ENCODE assay signal across 18 cellular contexts in the genomic region with DNA sequence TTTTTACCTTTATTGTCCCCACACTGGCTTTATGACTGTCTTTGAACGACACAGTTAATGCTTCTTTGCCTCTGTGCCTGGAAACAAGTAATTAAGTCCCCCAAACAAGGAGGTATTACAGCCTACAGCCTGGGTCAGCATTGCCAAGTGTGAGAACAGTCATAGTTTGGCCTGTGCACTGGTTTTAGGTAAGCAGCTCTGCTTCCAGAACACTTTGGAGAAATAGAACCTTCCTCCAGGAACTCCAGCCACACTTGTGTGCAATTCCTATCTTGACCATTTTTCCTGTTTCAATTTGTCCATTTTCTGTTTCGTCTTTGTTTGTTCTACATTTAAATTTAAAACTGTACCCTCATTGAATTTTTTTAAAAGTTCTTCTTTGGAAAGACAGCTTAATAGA.
DNase-seq lines count a peak whose midpoint lies in the region; ATAC-seq, FAIRE-seq and TF ChIP-seq lines count a peak whose summit lies in the region.
"Had no signal": no experiment of that assay in that cellular context is flagged by ENCODE, and none has a peak within 500 bp of the region (broad histone marks: within the 10 kb centered on the region; RNA-seq: fewer than 3 reads in every experiment).

No MANE protein-coding gene starts in this region.

- CTCF ChIA-PET in A549 (lab: Yijun Ruan, JAX) (interaction anchor here (1.4 kb wide), 1 partner anchor 25 kb away, joined by 5 read pairs; no protein-coding TSS in a partner anchor), WTC11 (lab: Charles Lee) (interaction anchor here (0.6 to 1.6 kb wide), 4 partner anchors 29 to 507 kb away, joined by 3 to 4 read pairs (median 3); no protein-coding TSS in a partner anchor)

- H3K27ac ChIP-seq in A549, result peak overlapping the region; percentile 66 to 87
- H3K27ac ChIP-seq in GM23338 (ENCODE audit: low read depth), result no peak overlapping the region
- no peak overlapping the region for H3K27ac ChIP-seq in endodermal cell (ENCODE audit: low read depth, low read length)
- H3K27ac ChIP-seq: SJCRH30 had no signal

- H3K9me2 ChIP-seq in GM23338 (ENCODE audit: insufficient read depth), result no peaks in the 10 kb centered on the region

- 48% methylated on average over 2 of the region's 2 CpGs for WGBS in A549 (ENCODE audit: missing lambda C conversion rate)
- 20 to 72% methylated on average over 1 to 2 of the region's 2 CpGs for WGBS in endodermal cell (ENCODE audit: insufficient coverage in 1 of 2, insufficient read length in 1 of 2), 2 experiments

- no peaks in the 10 kb centered on the region for H3K27me3 Mint-ChIP-seq in GM23338 (ENCODE audit: insufficient read depth, low read depth, poor library complexity)
- H3K27me3 Mint-ChIP-seq in progenitor cell of endocrine pancreas, result no peaks in the 10 kb centered on the region
- H3K27me3 Mint-ChIP-seq in WTC11 (ENCODE audit: low read depth), result no peaks in the 10 kb centered on the region
- H3K27me3 Mint-ChIP-seq in endodermal cell (ENCODE audit: insufficient read depth), result no peaks in the 10 kb centered on the region
- H3K27me3 Mint-ChIP-seq: CD4-positive, alpha-beta memory T cell had no signal

- no peak for DNase-seq in A549 (ENCODE audit: low read depth in 1 of 2, low spot score in 1 of 2)
- DNase-seq in GM23338 (ENCODE audit: low spot score), result peak; percentile 8
- DNase-seq in islet precursor cell, result peak; percentile 54
- no peak for DNase-seq in progenitor cell of endocrine pancreas (ENCODE audit: low spot score, unreplicated experiment)
- no peak for DNase-seq in WTC11 (ENCODE audit: low spot score)
- no peak for DNase-seq in SW480 (ENCODE audit: low spot score)
- DNase-seq in endodermal cell, result no peak
- DNase-seq: CD4-positive, alpha-beta memory T cell; DND-41; MV-4-11; NCI-H1436; NCI-H2029; NCI-H524; NK-92 treated with Interleukin-12 subunit alpha and Interleukin-12 subunit beta, amount 100 ng/mL, for 24 hours; RPMI8226; SJCRH30 had no signal

- H2AFZ ChIP-seq in GM23338, result 0 out of 2 replicates have a peak overlapping the region, but pooled peaks have one; percentile 10

- H3K27me3 ChIP-seq in GM23338 (ENCODE audit: insufficient read depth) (no peaks in the 10 kb centered on the region), endodermal cell (ENCODE audit: control insufficient read depth, insufficient read depth, low read length, poor library complexity, severe bottlenecking) (no peaks in the 10 kb centered on the region)
- H3K27me3 ChIP-seq: SJCRH30 had no signal

- no peak for FAIRE-seq in A549 (lab: Jason Lieb, UNC)
- FAIRE-seq: G401.6 had no signal

- H3F3A ChIP-seq in GM23338 (replicated peaks; ENCODE audit: low read depth), result no peaks in the 10 kb centered on the region

- no peak overlapping the region for H3K9ac ChIP-seq in endodermal cell (ENCODE audit: extremely low read depth, low read length, poor library complexity, severe bottlenecking)

- TF ChIP-seq RAD21 in A549 (conservative IDR thresholded peaks at IDR 0.05 in 1 of 2, IDR thresholded peaks at IDR 0.05 in 1 of 2), result no peak

- no peak for TF ChIP-seq EP300 in A549 (IDR thresholded peaks at IDR 0.05)

- H3K4me1 Mint-ChIP-seq in GM23338 (peaks cover 8% of the 10 kb centered on the region), progenitor cell of endocrine pancreas (ENCODE audit: low read depth) (peaks cover 26% of the 10 kb centered on the region), WTC11 (peaks cover 12% of the 10 kb centered on the region), endodermal cell (peaks cover 11% of the 10 kb centered on the region)
- H3K4me1 Mint-ChIP-seq: CD4-positive, alpha-beta memory T cell had no signal

- no peaks in the 10 kb centered on the region for H4K20me1 ChIP-seq in GM23338 (replicated peaks; ENCODE audit: insufficient read depth)

- H3K9me3 ChIP-seq in A549, result no peaks in the 10 kb centered on the region
- no peaks in the 10 kb centered on the region for H3K9me3 ChIP-seq in endodermal cell (ENCODE audit: control insufficient read depth, low read length)
- H3K9me3 ChIP-seq: SJCRH30 had no signal

- POLR2A ChIA-PET in A549 (lab: Yijun Ruan, JAX), result interaction anchor here (0.6 kb wide), 1 partner anchor 576 kb away, joined by 4 read pairs; no protein-coding TSS in a partner anchor
- POLR2A ChIA-PET in WTC11 (lab: Charles Lee), result no interaction called here

- no peak overlapping the region for H3K27ac Mint-ChIP-seq in GM23338
- H3K27ac Mint-ChIP-seq in progenitor cell of endocrine pancreas, result peak overlapping the region; percentile 96
- H3K27ac Mint-ChIP-seq in WTC11, result no peak overlapping the region
- H3K27ac Mint-ChIP-seq in endodermal cell, result no peak overlapping the region
- H3K27ac Mint-ChIP-seq: CD4-positive, alpha-beta memory T cell had no signal

- peaks cover 34% of the 10 kb centered on the region for H3K4me1 ChIP-seq in A549
- H3K4me1 ChIP-seq in GM23338 (ENCODE audit: insufficient read depth), result peaks cover 5% of the 10 kb centered on the region; the same call in 1 of the 2 replicates
- peaks cover 4% of the 10 kb centered on the region for H3K4me1 ChIP-seq in endodermal cell (ENCODE audit: control insufficient read depth, insufficient read depth, low read length)
- H3K4me1 ChIP-seq: SJCRH30 had no signal

- no peaks in the 10 kb centered on the region for H3K36me3 ChIP-seq in GM23338 (ENCODE audit: insufficient read depth)
- H3K36me3 ChIP-seq in endodermal cell (ENCODE audit: control insufficient read depth, insufficient read depth, low read length), result no peaks in the 10 kb centered on the region
- H3K36me3 ChIP-seq: SJCRH30 had no signal

- no peaks in the 10 kb centered on the region for H3K79me2 ChIP-seq in GM23338 (replicated peaks; ENCODE audit: insufficient read depth)

- H3K4me3 Mint-ChIP-seq in GM23338 (no peak overlapping the region), progenitor cell of endocrine pancreas (ENCODE audit: low read depth) (no peak overlapping the region), WTC11 (no peak overlapping the region), endodermal cell (no peak overlapping the region)
- H3K4me3 Mint-ChIP-seq: CD4-positive, alpha-beta memory T cell had no signal

- TF ChIP-seq CTCF in A549 (IDR thresholded peaks at IDR 0.05) (no peak), GM23338 (conservative IDR thresholded peaks at IDR 0.05; ENCODE audit: low read depth in 2 of 2) (no peak), progenitor cell of endocrine pancreas (IDR thresholded peaks at IDR 0.05; ENCODE audit: unreplicated experiment) (no peak), WTC11 (IDR thresholded peaks at IDR 0.05) (no peak), endodermal cell (conservative IDR thresholded peaks at IDR 0.05) (no peak)

- TF ChIP-seq POLR2A in A549 (IDR thresholded peaks at IDR 0.05; ENCODE audit: low read length), result no peak

- peak in 1 of 2 experiments; percentile 51; a peak in 3 of 6 replicates for ATAC-seq in A549
- ATAC-seq in GM23338, result peak; percentile 29; the same call in 1 of the 3 replicates
- no peak for ATAC-seq in WTC11
- ATAC-seq: HCT116 had no signal

- H3K4me3 ChIP-seq in A549 (no peak overlapping the region), GM23338 (no peak overlapping the region), endodermal cell (ENCODE audit: low read length) (no peak overlapping the region)
- H3K4me3 ChIP-seq: SJCRH30 had no signal

- H3K4me2 ChIP-seq in A549, result peak overlapping the region; percentile 79
- no peak overlapping the region for H3K4me2 ChIP-seq in GM23338

- no peaks in the 10 kb centered on the region for H3K36me3 Mint-ChIP-seq in GM23338 (ENCODE audit: low read depth)
- H3K36me3 Mint-ChIP-seq in progenitor cell of endocrine pancreas (ENCODE audit: insufficient read depth), result no peaks in the 10 kb centered on the region
- H3K36me3 Mint-ChIP-seq in WTC11, result no peaks in the 10 kb centered on the region
- no peaks in the 10 kb centered on the region for H3K36me3 Mint-ChIP-seq in endodermal cell (ENCODE audit: low read depth)
- H3K36me3 Mint-ChIP-seq: CD4-positive, alpha-beta memory T cell had no signal

- H3K9me3 Mint-ChIP-seq in GM23338, result no peaks in the 10 kb centered on the region
- no peaks in the 10 kb centered on the region for H3K9me3 Mint-ChIP-seq in progenitor cell of endocrine pancreas (ENCODE audit: low read depth)
- H3K9me3 Mint-ChIP-seq in WTC11, result no peaks in the 10 kb centered on the region
- H3K9me3 Mint-ChIP-seq in endodermal cell, result no peaks in the 10 kb centered on the region

TF ChIP-seq in A549, 52 proteins besides CTCF, POLR2A, EP300 and RAD21 (continues in another document):
- TF ChIP-seq PHF8 (IDR thresholded peaks at IDR 0.05; ENCODE audit: borderline replicate concordance, low read depth) (no peak), CHD4 (IDR thresholded peaks at IDR 0.05; ENCODE audit: borderline replicate concordance) (no peak), TFCP2L1 (CRISPR knock-in tag; IDR thresholded peaks at IDR 0.05) (no peak), SREBF2 (IDR thresholded peaks at IDR 0.05) (no peak), KDM5A (IDR thresholded peaks at IDR 0.05) (no peak), HOXB5 (CRISPR knock-in tag; IDR thresholded peaks at IDR 0.05) (no peak), NR3C1 (IDR thresholded peaks at IDR 0.05) (no peak), EHMT2 (IDR thresholded peaks at IDR 0.05; ENCODE audit: low read depth) (no peak), MAFK (IDR thresholded peaks at IDR 0.05; ENCODE audit: partially characterized antibody) (no peak)

TF ChIP-seq in GM23338, 12 proteins besides CTCF, POLR2A, EP300 and RAD21 (continues in another document):
- no peak for TF ChIP-seq STAT1 (IDR thresholded peaks at IDR 0.05; ENCODE audit: unreplicated experiment)
- no peak for TF ChIP-seq ZNF331 (CRISPR knock-in tag; IDR thresholded peaks at IDR 0.05; ENCODE audit: low read depth)
- no peak for TF ChIP-seq NANOG (IDR thresholded peaks at IDR 0.05; ENCODE audit: borderline replicate concordance)

TF ChIP-seq in WTC11, 78 proteins besides CTCF, POLR2A, EP300 and RAD21:
- TF ChIP-seq ZNF219 (CRISPR knock-in tag; IDR thresholded peaks at IDR 0.05; ENCODE audit: borderline replicate concordance) (no peak), GTF2I (CRISPR knock-in tag; conservative IDR thresholded peaks at IDR 0.05) (no peak), PRRX2 (CRISPR knock-in tag; IDR thresholded peaks at IDR 0.05) (no peak)

Comparison
In these comparisons a context has a peak if more than half of its experiments do, and no peak if none do; other contexts are left out.
1. DNase-seq: peak in GM23338 (single experiment) and islet precursor cell (single experiment); none in A549 (0 of 2), progenitor cell of endocrine pancreas (single experiment), WTC11 (single experiment), SW480 (single experiment) and endodermal cell (single experiment).
2. H3K27ac ChIP-seq: peak in A549 (2 of 2); none in GM23338 (single experiment) and endodermal cell (single experiment).